Comparison of ENCODE assay signal across 8 cellular contexts in genomic region chr6:143232849-143233248, GRCh38.
DNase-seq lines count a peak whose midpoint lies in the region; ATAC-seq and TF ChIP-seq lines count a peak whose summit lies in the region.

No MANE protein-coding gene starts in this region.

- H3K36me3 ChIP-seq in uterus: no peaks in the 10 kb centered on the region

- no peak for ATAC-seq in GM19328 (IDR thresholded peaks at IDR 0.05; ENCODE audit: unreplicated experiment)

- no peak overlapping the region for H3K4me3 ChIP-seq in uterus

- TF ChIP-seq CTCF in uterus (IDR thresholded peaks at IDR 0.05): peak in 1 of 4 experiments; percentile 11

- no peak overlapping the region for H3K27ac ChIP-seq in uterus

- H3K9me3 ChIP-seq in uterus: no peaks in the 10 kb centered on the region

- no peaks in the 10 kb centered on the region for H3K4me1 ChIP-seq in uterus

- intact Hi-C loops in uterus (cut with DNase I; ENCODE audit: low total_unique reads): no loop called here

- DNase-seq in NCI-H1417 (lab: John Stamatoyannopoulos, UW) (peak in 2 of 3 experiments; percentile 30 to 51), NCI-H1417 treated with DMSO at 0.1 percent for 48 hours (lab: John Stamatoyannopoulos, UW) (no peak), HCEC 1CT (peak; percentile 43), SHP77 (lab: John Stamatoyannopoulos, UW) (peak; percentile 17 to 30), erythroblast (lab: John Stamatoyannopoulos, UW) (peak; percentile 4 to 29), renal cortical epithelial cell (ENCODE audit: low read depth) (peak; percentile 26), uterus (no peak)

- H3K27me3 ChIP-seq in uterus: no peaks in the 10 kb centered on the region

- no peak for TF ChIP-seq POLR2A in erythroblast (IDR thresholded peaks at IDR 0.05; ENCODE audit: low read length)
- no peak for TF ChIP-seq POLR2A in uterus (IDR thresholded peaks at IDR 0.05)

Comparison
In these comparisons a context has a peak if more than half of its experiments do, and no peak if none do; other contexts are left out.
1. DNase-seq: peak in NCI-H1417 (2 of 3), HCEC 1CT (single experiment), SHP77 (2 of 2), erythroblast (2 of 2) and renal cortical epithelial cell (single experiment); none in NCI-H1417 treated with DMSO at 0.1 percent for 48 hours (single experiment) and uterus (0 of 2).